ENCODE assay signal across 16 cellular contexts in the genomic region with DNA sequence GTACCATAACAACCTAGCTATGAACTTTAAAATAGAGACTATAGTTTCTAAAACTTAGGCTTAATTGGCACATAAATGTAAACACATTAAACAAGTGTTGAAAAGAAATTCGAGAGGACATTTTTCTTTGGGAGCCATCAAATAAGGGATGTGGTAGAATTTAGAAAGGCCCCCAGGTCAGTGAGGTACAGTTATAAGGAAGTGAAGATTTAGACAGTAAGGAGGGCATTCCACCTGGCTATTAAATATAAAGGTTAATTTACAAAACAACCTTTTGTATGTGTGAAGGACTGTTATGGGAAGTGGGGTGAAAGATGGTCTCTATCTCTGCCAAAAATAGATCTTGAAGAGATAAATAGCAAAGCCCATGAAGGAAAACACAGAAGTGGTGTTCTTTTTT.
A peak's percentile ranks its signal among the peaks of the same experiment; 100 is the strongest.
DNase-seq lines count a peak whose midpoint lies in the region; ATAC-seq and TF ChIP-seq lines count a peak whose summit lies in the region.
"Had no signal": no experiment of that assay in that cellular context is flagged by ENCODE, and none has a peak within 500 bp of the region (broad histone marks: within the 10 kb centered on the region; RNA-seq: fewer than 3 reads in every experiment).

No MANE protein-coding gene starts in this region.

- no peaks in the 10 kb centered on the region for H3K36me3 Mint-ChIP-seq in activated T-helper 17 cell treated with anti-CD3 and anti-CD28 coated beads, Interleukin-2, amount 50 U/mL, for 72 hours (ENCODE audit: low read depth)
- H3K36me3 Mint-ChIP-seq in naive thymus-derived CD4-positive, alpha-beta T cell: peaks cover 0 to 4% (median 0%) of the 10 kb centered on the region in 5 donors

- H3K4me3 ChIP-seq in left ventricle myocardium inferior (no peak overlapping the region), upper lobe of left lung (no peak overlapping the region)
- H3K4me3 ChIP-seq in naive thymus-derived CD4-positive, alpha-beta T cell (ENCODE audit: low read length): no peak overlapping the region

- H3K9me3 ChIP-seq in left ventricle myocardium inferior (replicated peaks): no peaks in the 10 kb centered on the region
- no peaks in the 10 kb centered on the region for H3K9me3 ChIP-seq in naive thymus-derived CD4-positive, alpha-beta T cell (ENCODE audit: control insufficient read depth in 2 of 3, low read length in 3 of 3)
- no peaks in the 10 kb centered on the region for H3K9me3 ChIP-seq in upper lobe of left lung

- H3K36me3 ChIP-seq in left ventricle myocardium inferior (no peaks in the 10 kb centered on the region), upper lobe of left lung (no peaks in the 10 kb centered on the region)
- H3K36me3 ChIP-seq in naive thymus-derived CD4-positive, alpha-beta T cell (ENCODE audit: control insufficient read depth in 2 of 3, insufficient read depth in 3 of 3, low read length in 3 of 3): no peaks in the 10 kb centered on the region

- ATAC-seq in left ventricle myocardium superior (no peak), upper lobe of left lung (ENCODE audit: low FRiP score in 2 of 2) (no peak), GM18907 (IDR thresholded peaks at IDR 0.05; ENCODE audit: unreplicated experiment) (no peak)
- no peak for ATAC-seq in activated T-helper 17 cell treated with anti-CD3 and anti-CD28 coated beads, Interleukin-2, amount 50 U/mL, for 72 hours (replicated peaks)
- no peak for ATAC-seq in naive thymus-derived CD4-positive, alpha-beta T cell
- ATAC-seq: left colon had no signal

- no peak for DNase-seq in left ventricle myocardium inferior
- DNase-seq in left ventricle myocardium superior: no peak
- no peak for DNase-seq in naive thymus-derived CD4-positive, alpha-beta T cell
- no peak for DNase-seq in upper lobe of left lung
- DNase-seq in central memory CD4-positive, alpha-beta T cell: no peak
- DNase-seq in activated CD4-positive, CD25-positive, alpha-beta regulatory T cell treated with anti-CD3 and anti-CD28 coated beads, Interleukin-2, amount 50 U/mL, for 72 hours: no peak
- DNase-seq: activated CD4-positive, alpha-beta T cell treated with anti-CD3 and anti-CD28 coated beads for 48 hours; HCEC 1CT; left colon; MV-4-11; NCI-H2029 treated with DMSO at 0.1 percent for 48 hours; NCI-H524; SIG-M5; stimulated activated naive CD8-positive, alpha-beta T cell treated with anti-CD3 and anti-CD28 coated beads, Interleukin-15, amount 100 ng/mL, for 72 hours had no signal

- intact Hi-C loops in left ventricle myocardium inferior (cut with micrococcal nuclease): no loop called here
- intact Hi-C loops in left ventricle myocardium superior (cut with micrococcal nuclease): no loop called here
- intact Hi-C loops in naive thymus-derived CD4-positive, alpha-beta T cell (cut with micrococcal nuclease): loop anchor here in 1 of 2 donors (1.0 kb wide), 1 partner anchor 9 kb away; no protein-coding TSS in a partner anchor

- TF ChIP-seq CTCF in left ventricle myocardium inferior (IDR thresholded peaks at IDR 0.05; ENCODE audit: borderline replicate concordance) (no peak), upper lobe of left lung (IDR thresholded peaks at IDR 0.05) (no peak)

- no peak for TF ChIP-seq EP300 in upper lobe of left lung (IDR thresholded peaks at IDR 0.05)

- H3K4me3 Mint-ChIP-seq in activated T-helper 17 cell treated with anti-CD3 and anti-CD28 coated beads, Interleukin-2, amount 50 U/mL, for 72 hours: no peak overlapping the region
- H3K4me3 Mint-ChIP-seq in naive thymus-derived CD4-positive, alpha-beta T cell: peak overlapping the region in 2 of 10 donors; percentile 35 to 63

- 35 to 41% methylated on average over 1 of the region's 1 CpG for WGBS in upper lobe of left lung, 2 donors

- H3K27ac ChIP-seq in left ventricle myocardium inferior (replicated peaks) (peak overlapping the region; percentile 99), upper lobe of left lung (peak overlapping the region in 3 of 4 donors; percentile 39 to 72 (median 69))
- H3K27ac ChIP-seq in naive thymus-derived CD4-positive, alpha-beta T cell (ENCODE audit: low read depth, low read length): no peak overlapping the region

- H3K9me3 Mint-ChIP-seq in activated T-helper 17 cell treated with anti-CD3 and anti-CD28 coated beads, Interleukin-2, amount 50 U/mL, for 72 hours: no peaks in the 10 kb centered on the region
- H3K9me3 Mint-ChIP-seq in naive thymus-derived CD4-positive, alpha-beta T cell: peaks cover 0 to 4% (median 0%) of the 10 kb centered on the region in 11 donors

- no peaks in the 10 kb centered on the region for H3K27me3 ChIP-seq in left ventricle myocardium inferior (ENCODE audit: low read depth)
- no peaks in the 10 kb centered on the region for H3K27me3 ChIP-seq in naive thymus-derived CD4-positive, alpha-beta T cell (ENCODE audit: control insufficient read depth in 2 of 2, insufficient read depth in 2 of 2, low read length in 2 of 2)
- H3K27me3 ChIP-seq in upper lobe of left lung: no peaks in the 10 kb centered on the region

- no peaks in the 10 kb centered on the region for H3K27me3 Mint-ChIP-seq in activated T-helper 17 cell treated with anti-CD3 and anti-CD28 coated beads, Interleukin-2, amount 50 U/mL, for 72 hours
- H3K27me3 Mint-ChIP-seq in naive thymus-derived CD4-positive, alpha-beta T cell: no peaks in the 10 kb centered on the region
- H3K27me3 Mint-ChIP-seq: stimulated activated naive CD8-positive, alpha-beta T cell treated with anti-CD3 and anti-CD28 coated beads, Interleukin-15, amount 100 ng/mL, for 72 hours had no signal

- H3K4me1 ChIP-seq in left ventricle myocardium inferior (peaks cover 97% of the 10 kb centered on the region), upper lobe of left lung (peaks cover 50 to 76% (median 66%) of the 10 kb centered on the region in 4 donors)
- peaks cover 12 to 26% of the 10 kb centered on the region in 2 donors for H3K4me1 ChIP-seq in naive thymus-derived CD4-positive, alpha-beta T cell (ENCODE audit: control insufficient read depth in 2 of 2, insufficient read depth in 2 of 2, low read length in 2 of 2)

- TF ChIP-seq POLR2A in upper lobe of left lung (IDR thresholded peaks at IDR 0.05): no peak

- peak overlapping the region; percentile 77 for H3K27ac Mint-ChIP-seq in activated T-helper 17 cell treated with anti-CD3 and anti-CD28 coated beads, Interleukin-2, amount 50 U/mL, for 72 hours
- H3K27ac Mint-ChIP-seq in naive thymus-derived CD4-positive, alpha-beta T cell: peak overlapping the region in 5 of 9 donors; percentile 37 to 72 (median 46)

- peaks cover 56% of the 10 kb centered on the region for H3K4me1 Mint-ChIP-seq in activated T-helper 17 cell treated with anti-CD3 and anti-CD28 coated beads, Interleukin-2, amount 50 U/mL, for 72 hours
- H3K4me1 Mint-ChIP-seq in naive thymus-derived CD4-positive, alpha-beta T cell: peaks cover 58 to 90% (median 85%) of the 10 kb centered on the region in 7 donors

- CTCF ChIA-PET in naive thymus-derived CD4-positive, alpha-beta T cell (lab: Charles Lee): interaction anchor here (0.8 to 1.2 kb wide), 2 partner anchors 38 to 74 kb away, joined by 3 read pairs; no protein-coding TSS in a partner anchor

- POLR2A ChIA-PET in naive thymus-derived CD4-positive, alpha-beta T cell (lab: Charles Lee): interaction anchor here (1.2 kb wide), 1 partner anchor 9 kb away, joined by 3 read pairs; no protein-coding TSS in a partner anchor
